Comparison of ENCODE assay signal across 8 cellular contexts in genomic region chr19:39843919-39844793, GRCh38. TPM values are rescaled to one million over a fixed set of nuclear protein-coding genes. Genes with fewer than 3 reads are reported as not detected.
DNase-seq lines count a peak whose midpoint lies in the region; ATAC-seq and TF ChIP-seq lines count a peak whose summit lies in the region.

No MANE protein-coding gene starts in this region.

- H3K4me3 Mint-ChIP-seq in activated T-helper 1 cell treated with anti-CD3 and anti-CD28 coated beads, Interleukin-12 subunit alpha, Interleukin-12 subunit beta, Interleukin-2, Interleukin-4 antibody, amounts not matched to agents 30 ng/mL and 10 ng/mL and 1 ng/mL, durations not matched to agents 14 hours and 24 hours and 36 hours = peak overlapping the region; percentile 94

- intact Hi-C loops in activated T-helper 1 cell treated with anti-CD3 and anti-CD28 coated beads, Interleukin-12 subunit alpha, Interleukin-12 subunit beta, Interleukin-2, Interleukin-4 antibody, amounts not matched to agents 30 ng/mL and 10 ng/mL and 1 ng/mL, durations not matched to agents 14 hours and 24 hours and 36 hours (cut with micrococcal nuclease) = loop anchor here (1.0 to 5.0 kb wide), 5 partner anchors 51 to 348 kb away; partner anchors contain the start of genes MAP3K10 and PSMC4
- intact Hi-C loops in stomach (cut with DNase I; ENCODE audit: low total_unique reads) = no loop called here

- ATAC-seq in HG02763 (IDR thresholded peaks at IDR 0.05; ENCODE audit: unreplicated experiment) = no peak
- no peak for ATAC-seq in HG03442 (IDR thresholded peaks at IDR 0.05; ENCODE audit: unreplicated experiment)

- WGBS in hepatocyte (ENCODE audit: low lambda C conversion rate, missing lambda C conversion rate) = 80% methylated on average over 4 of the region's 4 CpGs
- WGBS in stomach, 5 donors = 39 to 51% (median 45%) methylated on average over 4 of the region's 4 CpGs

- peaks cover 21% of the 10 kb centered on the region for H3K36me3 Mint-ChIP-seq in activated T-helper 1 cell treated with anti-CD3 and anti-CD28 coated beads, Interleukin-12 subunit alpha, Interleukin-12 subunit beta, Interleukin-2, Interleukin-4 antibody, amounts not matched to agents 30 ng/mL and 10 ng/mL and 1 ng/mL, durations not matched to agents 14 hours and 24 hours and 36 hours (ENCODE audit: low read depth)

- TF ChIP-seq CTCF in hepatocyte (IDR thresholded peaks at IDR 0.05; ENCODE audit: poor library complexity) (peak; percentile 62), stomach (IDR thresholded peaks at IDR 0.05) (peak in 4 of 7 experiments; percentile 45 to 64 (median 58))

- TF ChIP-seq POLR2A in stomach (IDR thresholded peaks at IDR 0.05) = no peak

- no peak overlapping the region for H2AFZ ChIP-seq in hepatocyte

- H3K4me3 ChIP-seq in hepatocyte (no peak overlapping the region), stomach (peak overlapping the region in 1 of 4 donors; percentile 90)

- H3K4me1 Mint-ChIP-seq in activated T-helper 1 cell treated with anti-CD3 and anti-CD28 coated beads, Interleukin-12 subunit alpha, Interleukin-12 subunit beta, Interleukin-2, Interleukin-4 antibody, amounts not matched to agents 30 ng/mL and 10 ng/mL and 1 ng/mL, durations not matched to agents 14 hours and 24 hours and 36 hours (ENCODE audit: low read depth) = peaks cover 49% of the 10 kb centered on the region

- H3K27me3 Mint-ChIP-seq in activated T-helper 1 cell treated with anti-CD3 and anti-CD28 coated beads, Interleukin-12 subunit alpha, Interleukin-12 subunit beta, Interleukin-2, Interleukin-4 antibody, amounts not matched to agents 30 ng/mL and 10 ng/mL and 1 ng/mL, durations not matched to agents 14 hours and 24 hours and 36 hours (ENCODE audit: insufficient read depth) = no peaks in the 10 kb centered on the region

- no peak for TF ChIP-seq EP300 in stomach (IDR thresholded peaks at IDR 0.05)

- no peak overlapping the region for H3K27ac ChIP-seq in hepatocyte
- no peak overlapping the region for H3K27ac ChIP-seq in stomach

- H3K4me1 ChIP-seq in hepatocyte (ENCODE audit: insufficient read depth) (peaks cover 22% of the 10 kb centered on the region), stomach (peaks cover 27 to 55% (median 45%) of the 10 kb centered on the region in 4 donors)

- no peaks in the 10 kb centered on the region for H3K9me3 ChIP-seq in hepatocyte (ENCODE audit: low read depth)
- no peaks in the 10 kb centered on the region for H3K9me3 ChIP-seq in stomach

- H3K27me3 ChIP-seq in hepatocyte = no peaks in the 10 kb centered on the region
- no peaks in the 10 kb centered on the region for H3K27me3 ChIP-seq in stomach

- no peaks in the 10 kb centered on the region for H3K9me2 ChIP-seq in hepatocyte (replicated peaks; ENCODE audit: insufficient read depth)

- H3K9me3 Mint-ChIP-seq in activated T-helper 1 cell treated with anti-CD3 and anti-CD28 coated beads, Interleukin-12 subunit alpha, Interleukin-12 subunit beta, Interleukin-2, Interleukin-4 antibody, amounts not matched to agents 30 ng/mL and 10 ng/mL and 1 ng/mL, durations not matched to agents 14 hours and 24 hours and 36 hours = no peaks in the 10 kb centered on the region

- peak overlapping the region; percentile 95 for H3K27ac Mint-ChIP-seq in activated T-helper 1 cell treated with anti-CD3 and anti-CD28 coated beads, Interleukin-12 subunit alpha, Interleukin-12 subunit beta, Interleukin-2, Interleukin-4 antibody, amounts not matched to agents 30 ng/mL and 10 ng/mL and 1 ng/mL, durations not matched to agents 14 hours and 24 hours and 36 hours

- H3K79me2 ChIP-seq in hepatocyte = peaks cover 66% of the 10 kb centered on the region

- H3K4me2 ChIP-seq in hepatocyte = peak overlapping the region; percentile 78

- H3K36me3 ChIP-seq in hepatocyte (replicated peaks; ENCODE audit: insufficient read depth, low read depth) (no peaks in the 10 kb centered on the region), stomach (peaks cover 12 to 15% (median 13%) of the 10 kb centered on the region in 4 donors)

- in situ Hi-C loops in ACHN (cut with HindIII; ENCODE audit: low pct_ligation_motif_present, low pct_unique_long_range_greater_than_20kb, low sequenced_read_pairs) = no loop called here

- DNase-seq in ACHN (peak; percentile 53), Daoy (ENCODE audit: low read depth) (peak; percentile 30), NCI-H2029 (lab: John Stamatoyannopoulos, UW) (peak; percentile 5), hepatocyte (ENCODE audit: low spot score) (peak; percentile 65), stomach (no peak)
- no peak for DNase-seq in activated T-helper 1 cell treated with anti-CD3 and anti-CD28 coated beads, Interleukin-12 subunit alpha, Interleukin-12 subunit beta, Interleukin-2, Interleukin-4 antibody, amounts not matched to agents 30 ng/mL and 10 ng/mL and 1 ng/mL, durations not matched to agents 14 hours and 24 hours and 36 hours (ENCODE audit: low spot score)

- peaks cover 6% of the 10 kb centered on the region for H4K20me1 ChIP-seq in hepatocyte (ENCODE audit: insufficient read depth, poor library complexity, severe bottlenecking)

RNA-seq across cellular contexts. Expression of gene FBL, which starts 2.0 kb away (rescaled TPM):
- total RNA-seq in Daoy (2014; rRNA removed; shearing (Covaris generic)) = 345 and 375 TPM in 2 replicates
- 526 and 528 TPM in 2 replicates for total RNA-seq in activated T-helper 1 cell treated with anti-CD3 and anti-CD28 coated beads, Interleukin-12 subunit alpha, Interleukin-12 subunit beta, Interleukin-2, Interleukin-4 antibody, amounts not matched to agents 30 ng/mL and 10 ng/mL and 1 ng/mL, durations not matched to agents 14 hours and 24 hours and 36 hours
- 104 and 126 TPM in 2 replicates for total RNA-seq in hepatocyte
- polyA plus RNA-seq in hepatocyte = 69.6 and 79.4 TPM in 2 replicates
- 100 to 1,000 TPM in 4 of 5 donors, 10 to 100 TPM in 1; 59.8 to 311 (median 129) TPM for total RNA-seq in stomach
- 100 to 1,000 TPM; 229 to 331 (median 318) TPM for polyA plus RNA-seq in stomach

RNA-seq across cellular contexts. Expression of gene DYRK1B, which starts 10.2 kb away (rescaled TPM):
- 1.3 and 1.5 TPM in 2 replicates for total RNA-seq in Daoy (2014; rRNA removed; shearing (Covaris generic))
- 4.2 and 5.5 TPM in 2 replicates for total RNA-seq in activated T-helper 1 cell treated with anti-CD3 and anti-CD28 coated beads, Interleukin-12 subunit alpha, Interleukin-12 subunit beta, Interleukin-2, Interleukin-4 antibody, amounts not matched to agents 30 ng/mL and 10 ng/mL and 1 ng/mL, durations not matched to agents 14 hours and 24 hours and 36 hours
- total RNA-seq in hepatocyte (10.5 and 12.2 TPM in 2 replicates), stomach (10 to 100 TPM in 3 of 5 donors, 1 to 10 TPM in 2; 3.9 to 28.4 (median 10.7) TPM)
- polyA plus RNA-seq in hepatocyte (25.7 and 28.0 TPM in 2 replicates), stomach (10 to 100 TPM in 1 of 3 donors, 1 to 10 TPM in 2; 5.7 to 13.2 (median 9.1) TPM)

Comparison
In these comparisons a context has a peak if more than half of its experiments do, and no peak if none do; other contexts are left out.
1. DNase-seq: peak in ACHN (single experiment), Daoy (single experiment), NCI-H2029 (single experiment) and hepatocyte (single experiment); none in activated T-helper 1 cell treated with anti-CD3 and anti-CD28 coated beads, Interleukin-12 subunit alpha, Interleukin-12 subunit beta, Interleukin-2, Interleukin-4 antibody, amounts not matched to agents 30 ng/mL and 10 ng/mL and 1 ng/mL, durations not matched to agents 14 hours and 24 hours and 36 hours (single experiment) and stomach (single experiment).